19 cellular contexts compared by ENCODE assay signal in the genomic region with DNA sequence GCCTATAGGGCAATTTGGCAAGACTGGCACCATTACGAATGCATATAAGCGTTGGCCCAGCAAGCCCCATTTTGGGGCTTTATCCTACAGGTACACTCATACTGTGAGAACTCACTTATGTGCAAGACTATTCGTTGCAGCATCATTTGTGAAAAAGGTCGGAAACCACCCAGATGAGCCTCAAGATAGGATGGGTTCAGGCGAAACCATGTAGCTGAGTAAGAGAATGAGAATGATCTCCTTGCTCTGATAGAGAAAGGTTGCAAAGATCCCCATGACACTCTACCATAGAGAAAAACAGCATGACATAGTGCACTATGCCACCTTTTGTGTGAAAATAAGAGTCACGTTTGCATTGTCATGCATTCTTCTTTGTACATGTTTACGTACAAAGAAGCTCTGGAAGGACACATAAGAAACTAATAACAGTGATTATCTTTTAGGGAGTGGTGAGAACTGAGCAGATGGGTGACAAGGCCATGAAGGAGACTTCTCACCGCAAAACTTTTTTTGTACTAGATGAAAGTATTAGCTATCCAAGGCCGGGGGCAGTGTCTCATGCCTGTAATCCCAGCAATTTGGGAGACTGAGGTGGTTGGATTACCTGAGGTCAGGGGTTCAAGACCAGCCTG. TPM values are rescaled to one million over a fixed set of nuclear protein-coding genes. Genes with fewer than 3 reads are reported as not detected.
DNase-seq lines count a peak whose midpoint lies in the region; ATAC-seq and TF ChIP-seq lines count a peak whose summit lies in the region.
"Had no signal": no experiment of that assay in that cellular context is flagged by ENCODE, and none has a peak within 500 bp of the region (broad histone marks: within the 10 kb centered on the region; RNA-seq: fewer than 3 reads in every experiment).

No MANE protein-coding gene starts in this region.

- H3K14ac ChIP-seq in trophoblast cell (ENCODE audit: low read length) = no peak overlapping the region

- H3K27ac ChIP-seq in trophoblast cell (ENCODE audit: low read depth, low read length) (no peak overlapping the region), Karpas-422 (ENCODE audit: low read length) (no peak overlapping the region)
- H3K27ac ChIP-seq: 22Rv1, BLaER1 had no signal

- H3K79me2 ChIP-seq in trophoblast cell (ENCODE audit: control insufficient read depth, insufficient read depth, low read length, poor library complexity) (no peaks in the 10 kb centered on the region), Karpas-422 (ENCODE audit: low read length) (no peaks in the 10 kb centered on the region)

- no peaks in the 10 kb centered on the region for H3K36me3 Mint-ChIP-seq in T-helper 2 cell treated with Interferon-gamma antibody and Interleukin-4, amounts not matched to agents 5 μg/mL and 100 μg/mL, for 36 hours (ENCODE audit: low read depth)
- H3K36me3 Mint-ChIP-seq: CD8-positive, alpha-beta memory T cell had no signal

- H4K20me1 ChIP-seq in Karpas-422 (ENCODE audit: insufficient read depth, low read depth, low read length) = no peaks in the 10 kb centered on the region
- H4K20me1 ChIP-seq: BLaER1 had no signal

- H2AFZ ChIP-seq in trophoblast cell (ENCODE audit: insufficient read depth, low read length, poor library complexity) = no peak overlapping the region
- no peak overlapping the region for H2AFZ ChIP-seq in Karpas-422 (ENCODE audit: low read length)
- H2AFZ ChIP-seq: GM23338 had no signal

- no peak for DNase-seq in activated CD4-positive, CD25-positive, alpha-beta regulatory T cell (lab: John Stamatoyannopoulos, UW)
- DNase-seq in GM12865 (ENCODE audit: low read depth) = peak; percentile 27
- DNase-seq in T-helper 2 cell treated with Interferon-gamma antibody and Interleukin-4, amounts not matched to agents 5 μg/mL and 100 μg/mL, for 36 hours (ENCODE audit: low spot score) = peak; percentile 39
- peak; percentile 34 to 48 for DNase-seq in trophoblast cell
- DNase-seq in activated naive CD4-positive, alpha-beta T cell treated with anti-CD3 and anti-CD28 coated beads, Interleukin-2, amount 50 U/mL, for 16 hours = no peak
- DNase-seq in Karpas-422 = no peak
- DNase-seq: AML-193; Caco-2; CD8-positive, alpha-beta memory T cell; DND-41; GDM1; H7; IMR-90 had no signal

- no CpG with 5 or more reads among the region's 9 CpGs for WGBS in trophoblast cell (ENCODE audit: extremely low coverage, insufficient coverage, insufficient read length)

- H3K9me3 ChIP-seq in trophoblast cell (ENCODE audit: insufficient read depth, low read depth, low read length) (no peaks in the 10 kb centered on the region), Karpas-422 (ENCODE audit: low read length) (no peaks in the 10 kb centered on the region)
- H3K9me3 ChIP-seq: BLaER1, Caco-2 had no signal

- no peaks in the 10 kb centered on the region for H3K9me3 Mint-ChIP-seq in T-helper 2 cell treated with Interferon-gamma antibody and Interleukin-4, amounts not matched to agents 5 μg/mL and 100 μg/mL, for 36 hours
- H3K9me3 Mint-ChIP-seq: CD8-positive, alpha-beta memory T cell; GM23338 had no signal

- no peak overlapping the region for H3K27ac Mint-ChIP-seq in T-helper 2 cell treated with Interferon-gamma antibody and Interleukin-4, amounts not matched to agents 5 μg/mL and 100 μg/mL, for 36 hours
- H3K27ac Mint-ChIP-seq: CD8-positive, alpha-beta memory T cell; GM23338 had no signal

- no peaks in the 10 kb centered on the region for H3K27me3 ChIP-seq in trophoblast cell (ENCODE audit: insufficient read depth, low read length)
- H3K27me3 ChIP-seq in Karpas-422 (ENCODE audit: low read length) = no peaks in the 10 kb centered on the region

- H4K8ac ChIP-seq in trophoblast cell (ENCODE audit: low read depth, low read length) = no peak overlapping the region

- ATAC-seq in activated CD4-positive, CD25-positive, alpha-beta regulatory T cell treated with anti-CD3 and anti-CD28 coated beads, Interleukin-2, amount 50 U/mL, for 24 hours = peak; percentile 47 to 52
- ATAC-seq: GM12878, GM23338 had no signal

- H3K4me1 ChIP-seq in trophoblast cell (ENCODE audit: control insufficient read depth in 1 of 2, insufficient read depth in 2 of 2, low read length in 2 of 2) (peaks cover 28 to 39% of the 10 kb centered on the region in 2 experiments), Karpas-422 (ENCODE audit: low read length) (peaks cover 21% of the 10 kb centered on the region)
- H3K4me1 ChIP-seq: Caco-2 had no signal

- no peak overlapping the region for H2BK5ac ChIP-seq in trophoblast cell (ENCODE audit: low read depth, low read length, poor library complexity)

- no peak overlapping the region for H4K12ac ChIP-seq in trophoblast cell (ENCODE audit: low read depth, low read length)

- no peak overlapping the region for H3K23ac ChIP-seq in trophoblast cell (ENCODE audit: low read length)

- H3K79me1 ChIP-seq in trophoblast cell (ENCODE audit: low read length) = peaks cover 10% of the 10 kb centered on the region

- H3K4me1 Mint-ChIP-seq in T-helper 2 cell treated with Interferon-gamma antibody and Interleukin-4, amounts not matched to agents 5 μg/mL and 100 μg/mL, for 36 hours (ENCODE audit: low read depth) = peaks cover 5% of the 10 kb centered on the region
- H3K4me1 Mint-ChIP-seq: CD8-positive, alpha-beta memory T cell had no signal

- H3K4me3 Mint-ChIP-seq in T-helper 2 cell treated with Interferon-gamma antibody and Interleukin-4, amounts not matched to agents 5 μg/mL and 100 μg/mL, for 36 hours = no peak overlapping the region
- H3K4me3 Mint-ChIP-seq: CD8-positive, alpha-beta memory T cell; GM23338 had no signal

- H2BK12ac ChIP-seq in trophoblast cell (ENCODE audit: low read length) = no peak overlapping the region

- no peaks in the 10 kb centered on the region for H3K9me2 ChIP-seq in Karpas-422 (replicated peaks; ENCODE audit: insufficient read depth, low read length)

- H3K4me3 ChIP-seq in GM12865 (ENCODE audit: low read depth, low read length) (no peak overlapping the region), trophoblast cell (ENCODE audit: low read depth, low read length) (no peak overlapping the region), Karpas-422 (ENCODE audit: low read length) (no peak overlapping the region)
- H3K4me3 ChIP-seq: BLaER1, GM12878, GM23338 had no signal

- no peak for TF ChIP-seq CTCF in GM12865 (IDR thresholded peaks at IDR 0.05; ENCODE audit: insufficient read depth, low read depth, low read length, missing control alignments)

- no peak overlapping the region for H2AK5ac ChIP-seq in trophoblast cell (ENCODE audit: low read length)

- H3K4me2 ChIP-seq in trophoblast cell (ENCODE audit: low read length) (no peak overlapping the region), Karpas-422 (ENCODE audit: low read depth, low read length, poor library complexity, severe bottlenecking) (no peak overlapping the region)
- H3K4me2 ChIP-seq: BLaER1, GM23338 had no signal

- H3K4ac ChIP-seq in trophoblast cell (ENCODE audit: low read depth, low read length) = no peak overlapping the region

- H4K91ac ChIP-seq in trophoblast cell (ENCODE audit: low read depth, low read length) = no peak overlapping the region

- H3K27me3 Mint-ChIP-seq in T-helper 2 cell treated with Interferon-gamma antibody and Interleukin-4, amounts not matched to agents 5 μg/mL and 100 μg/mL, for 36 hours (ENCODE audit: low read depth) = peaks cover 19% of the 10 kb centered on the region

- no peak overlapping the region for H3K9ac ChIP-seq in trophoblast cell (ENCODE audit: low read length)
- H3K9ac ChIP-seq in Karpas-422 (ENCODE audit: low read length) = no peak overlapping the region
- H3K9ac ChIP-seq: BLaER1 had no signal

- no peak overlapping the region for H2BK120ac ChIP-seq in trophoblast cell (ENCODE audit: insufficient read depth, low read length, poor library complexity)

- no peaks in the 10 kb centered on the region for H3K36me3 ChIP-seq in trophoblast cell (ENCODE audit: control insufficient read depth in 1 of 2, insufficient read depth in 2 of 2, low read length in 2 of 2)
- no peaks in the 10 kb centered on the region for H3K36me3 ChIP-seq in Karpas-422 (ENCODE audit: insufficient read depth, low read length)
- H3K36me3 ChIP-seq: BLaER1 had no signal

- no peak overlapping the region for H3K18ac ChIP-seq in trophoblast cell (ENCODE audit: low read length)

RNA-seq across cellular contexts. Expression of a gene that starts 50.0 kb away (rescaled TPM):
- not detected in 2 replicates for polyA plus RNA-seq in trophoblast cell (2013)
- not detected in 2 replicates for total RNA-seq in Karpas-422 (2014; rRNA removed; shearing (Covaris generic); ENCODE audit: low replicate concordance)
- total RNA-seq: Caco-2; CD8-positive, alpha-beta memory T cell; H7; HT-29; IMR-90 had no signal
- polyA plus RNA-seq: CD8-positive, alpha-beta memory T cell; IMR-90 had no signal

Comparison
In these comparisons a context has a peak if more than half of its experiments do, and no peak if none do; other contexts are left out.
1. DNase-seq: peak in GM12865 (single experiment), T-helper 2 cell treated with Interferon-gamma antibody and Interleukin-4, amounts not matched to agents 5 μg/mL and 100 μg/mL, for 36 hours (single experiment) and trophoblast cell (2 of 2); none in activated CD4-positive, CD25-positive, alpha-beta regulatory T cell (0 of 4), activated naive CD4-positive, alpha-beta T cell treated with anti-CD3 and anti-CD28 coated beads, Interleukin-2, amount 50 U/mL, for 16 hours (single experiment) and Karpas-422 (single experiment).